In the genomic region with DNA sequence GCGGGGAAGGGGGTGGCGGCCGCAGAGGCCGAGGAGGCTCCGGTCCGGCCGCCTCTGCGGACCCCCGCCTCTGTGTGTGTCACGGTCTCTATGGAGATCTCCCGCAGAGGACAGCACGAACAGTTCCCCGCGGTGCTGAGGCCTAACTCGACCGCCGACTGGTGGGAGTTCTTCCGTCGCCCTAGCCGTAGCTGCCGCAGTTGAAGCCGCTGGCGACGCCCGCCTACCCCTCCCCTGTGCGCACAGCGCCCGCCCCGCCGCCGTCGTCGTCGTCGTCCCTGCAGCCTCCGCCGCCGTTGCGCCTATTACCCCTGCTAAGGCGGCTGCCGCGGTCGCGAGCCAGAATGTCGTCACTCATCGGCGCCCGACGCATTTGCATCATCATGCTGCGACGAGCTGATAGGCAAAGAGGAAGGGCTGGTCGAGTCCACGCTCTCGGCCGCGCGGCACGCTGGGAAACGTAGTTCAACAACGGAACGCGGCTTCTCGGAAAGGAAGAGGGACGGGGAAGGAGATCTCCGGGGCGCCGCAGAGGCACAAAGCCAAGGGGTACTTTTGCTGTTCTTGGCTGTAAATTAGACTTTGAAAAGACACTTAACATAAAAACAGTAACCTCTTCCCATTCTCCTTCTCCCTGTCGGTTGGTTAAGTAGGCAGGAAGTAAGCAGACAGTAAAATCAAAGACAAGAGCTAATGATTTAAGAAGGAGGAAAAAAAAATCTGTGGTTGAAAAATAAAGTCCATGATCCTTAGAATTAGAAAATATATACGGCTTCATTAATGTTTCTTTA, we compare ENCODE assay signal across 1 cellular context.
TF ChIP-seq lines count a peak whose summit lies in the region.

TSS of gene NUP153 (minus strand) at position 346 of the 791 bp plus-strand sequence. CDS start 538 bp downstream, outside the sequence.

TF ChIP-seq in HepG2, 621 proteins besides CTCF, POLR2A, EP300 and RAD21 (continued from another document and continues in another):
- TF ChIP-seq, protein P1, sequence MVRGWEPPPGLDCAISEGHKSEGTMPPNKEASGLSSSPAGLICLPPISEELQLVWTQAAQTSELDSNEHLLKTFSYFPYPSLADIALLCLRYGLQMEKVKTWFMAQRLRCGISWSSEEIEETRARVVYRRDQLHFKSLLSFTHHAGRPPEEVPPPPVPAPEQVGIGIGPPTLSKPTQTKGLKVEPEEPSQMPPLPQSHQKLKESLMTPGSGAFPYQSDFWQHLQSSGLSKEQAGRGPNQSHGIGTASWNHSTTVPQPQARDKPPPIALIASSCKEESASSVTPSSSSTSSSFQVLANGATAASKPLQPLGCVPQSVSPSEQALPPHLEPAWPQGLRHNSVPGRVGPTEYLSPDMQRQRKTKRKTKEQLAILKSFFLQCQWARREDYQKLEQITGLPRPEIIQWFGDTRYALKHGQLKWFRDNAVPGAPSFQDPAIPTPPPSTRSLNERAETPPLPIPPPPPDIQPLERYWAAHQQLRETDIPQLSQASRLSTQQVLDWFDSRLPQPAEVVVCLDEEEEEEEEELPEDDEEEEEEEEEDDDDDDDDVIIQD (CRISPR knock-in tag; IDR thresholded peaks at IDR 0.05; ENCODE audit: low read depth): peak; percentile 37; the same call in 1 of the 2 replicates
- TF ChIP-seq BATF2 (CRISPR knock-in tag; IDR thresholded peaks at IDR 0.05) (no peak), ARID4A (CRISPR knock-in tag; IDR thresholded peaks at IDR 0.05; ENCODE audit: borderline replicate concordance) (peak; percentile 96), DNMT3B (CRISPR knock-in tag; conservative IDR thresholded peaks at IDR 0.05) (no peak), GMEB1 (CRISPR knock-in tag; IDR thresholded peaks at IDR 0.05; ENCODE audit: borderline replicate concordance) (peak; percentile 99), ZBTB7B (CRISPR knock-in tag; IDR thresholded peaks at IDR 0.05) (peak; percentile 98), SMC3 (IDR thresholded peaks at IDR 0.05; ENCODE audit: low read length) (no peak), ZNF441 (CRISPR knock-in tag; IDR thresholded peaks at IDR 0.05; ENCODE audit: borderline replicate concordance) (peak; percentile 78; the same call in 1 of the 2 replicates), ZBTB37 (CRISPR knock-in tag; IDR thresholded peaks at IDR 0.05) (no peak), ATF1 (CRISPR knock-in tag; IDR thresholded peaks at IDR 0.05) (peak; percentile 100), ZSCAN12 (CRISPR knock-in tag; IDR thresholded peaks at IDR 0.05) (no peak), HOXA5 (CRISPR knock-in tag; IDR thresholded peaks at IDR 0.05) (peak; percentile 86), PHF21A (CRISPR knock-in tag; IDR thresholded peaks at IDR 0.05) (peak; percentile 90), MED13 (CRISPR knock-in tag; IDR thresholded peaks at IDR 0.05) (peak; percentile 25; the same call in 1 of the 2 replicates), U2AF1 (optimal IDR thresholded peaks at IDR 0.05; ENCODE audit: low read depth, low read length) (peak; percentile 29), NR2F6 (IDR thresholded peaks at IDR 0.05) (no peak), NR2F6 (CRISPR knock-in tag; IDR thresholded peaks at IDR 0.05) (peak; percentile 81; the same call in 1 of the 2 replicates), ZEB1 (IDR thresholded peaks at IDR 0.05; ENCODE audit: insufficient replicate concordance, low read depth) (peak; percentile 59), CCAR2 (optimal IDR thresholded peaks at IDR 0.05; ENCODE audit: low read depth, low read length) (no peak), MXD4 (CRISPR knock-in tag; IDR thresholded peaks at IDR 0.05) (peak; percentile 91), ZNF180 (CRISPR knock-in tag; IDR thresholded peaks at IDR 0.05; ENCODE audit: borderline replicate concordance, low read depth) (peak; percentile 89; the same call in 1 of the 2 replicates), AKNA (CRISPR knock-in tag; IDR thresholded peaks at IDR 0.05; ENCODE audit: borderline replicate concordance) (no peak), TBX3 (IDR thresholded peaks at IDR 0.05; ENCODE audit: borderline replicate concordance) (0 out of 2 replicates have a peak, but pooled peaks have one; percentile 16), HIVEP1 (CRISPR knock-in tag; IDR thresholded peaks at IDR 0.05) (peak; percentile 94), PRMT3 (CRISPR knock-in tag; IDR thresholded peaks at IDR 0.05; ENCODE audit: borderline replicate concordance, low read depth) (no peak), HOXA3 (CRISPR knock-in tag; IDR thresholded peaks at IDR 0.05) (peak; percentile 100), REST (IDR thresholded peaks at IDR 0.05; ENCODE audit: borderline replicate concordance in 1 of 2, low read depth in 1 of 2, low read length in 2 of 2) (peak in 1 of 2 experiments; percentile 47; a peak in 1 of 4 replicates), LCORL (IDR thresholded peaks at IDR 0.05) (no peak), LCORL (CRISPR knock-in tag; IDR thresholded peaks at IDR 0.05) (peak; percentile 87), SOX6 (IDR thresholded peaks at IDR 0.05) (no peak), SOX6 (CRISPR knock-in tag; IDR thresholded peaks at IDR 0.05) (peak; percentile 78), AKAP8 (CRISPR knock-in tag; IDR thresholded peaks at IDR 0.05) (no peak; the same call in 1 of the 2 replicates), RXRB (CRISPR knock-in tag; IDR thresholded peaks at IDR 0.05; ENCODE audit: borderline replicate concordance) (peak; percentile 85), JUND (CRISPR knock-in tag; IDR thresholded peaks at IDR 0.05) (peak; percentile 72; the same call in 1 of the 2 replicates), IRX3 (CRISPR knock-in tag; IDR thresholded peaks at IDR 0.05; ENCODE audit: borderline replicate concordance, low read depth) (no peak), ELF1 (CRISPR knock-in tag; IDR thresholded peaks at IDR 0.05) (peak; percentile 100), XBP1 (CRISPR knock-in tag; IDR thresholded peaks at IDR 0.05) (no peak)
- TF ChIP-seq, protein P2, sequence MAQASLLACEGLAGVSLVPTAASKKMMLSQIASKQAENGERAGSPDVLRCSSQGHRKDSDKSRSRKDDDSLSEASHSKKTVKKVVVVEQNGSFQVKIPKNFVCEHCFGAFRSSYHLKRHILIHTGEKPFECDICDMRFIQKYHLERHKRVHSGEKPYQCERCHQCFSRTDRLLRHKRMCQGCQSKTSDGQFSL (CRISPR knock-in tag; IDR thresholded peaks at IDR 0.05): no peak; the same call in none of the 2 replicates
